ENCODE assay signal across 1 cellular context in genomic region chr12:11827096-11827841, GRCh38.
TF ChIP-seq lines count a peak whose summit lies in the region.

No MANE protein-coding gene starts in this region.

TF ChIP-seq in GM23338, 12 proteins besides CTCF, POLR2A, EP300 and RAD21 (continued from another document):
- TF ChIP-seq ZNF462 (CRISPR knock-in tag; IDR thresholded peaks at IDR 0.05), result no peak
- TF ChIP-seq JUNB (IDR thresholded peaks at IDR 0.05; ENCODE audit: unreplicated experiment), result no peak
- no peak for TF ChIP-seq ETS1 (IDR thresholded peaks at IDR 0.05)
- TF ChIP-seq ZNF331 (CRISPR knock-in tag; IDR thresholded peaks at IDR 0.05; ENCODE audit: low read depth), result no peak
- TF ChIP-seq CREB1 (CRISPR knock-in tag; IDR thresholded peaks at IDR 0.05; ENCODE audit: low read depth), result no peak
